Comparison of ENCODE assay signal across 8 cellular contexts in the genomic region with DNA sequence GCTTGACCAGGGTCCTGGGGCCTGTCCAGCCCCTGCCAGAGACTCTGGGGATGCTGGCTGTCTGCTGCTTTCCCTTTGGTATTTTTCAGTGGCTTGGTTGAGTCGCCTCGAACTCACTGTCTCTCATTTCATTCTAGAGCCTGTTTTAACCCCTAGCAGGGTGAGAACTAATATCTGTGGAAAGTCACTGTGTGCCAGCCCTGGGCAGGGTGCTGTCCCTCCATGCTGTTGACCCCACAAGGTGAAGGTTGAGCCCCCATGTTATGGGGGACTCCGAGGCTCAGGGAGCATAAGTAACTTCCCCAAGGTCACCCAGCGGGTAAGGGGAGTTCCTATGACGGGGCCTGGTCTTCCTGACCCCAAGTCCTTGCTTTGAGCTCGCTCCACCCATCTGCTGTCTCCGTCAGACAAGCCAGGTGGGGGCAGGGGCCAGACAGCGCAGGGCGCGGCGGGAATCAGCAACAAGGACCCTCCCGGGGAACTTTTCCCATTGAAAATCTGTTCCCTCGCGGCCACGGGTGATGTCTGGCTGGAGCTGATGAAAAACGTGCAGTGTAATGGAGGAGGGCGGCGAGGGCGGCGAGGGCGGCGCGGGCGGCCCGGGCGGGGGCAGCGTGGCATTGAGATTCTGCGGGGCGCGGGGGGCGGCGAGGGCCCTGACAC. TPM values are rescaled to one million over a fixed set of nuclear protein-coding genes. Genes with fewer than 3 reads are reported as not detected.
A peak's percentile ranks its signal among the peaks of the same experiment; 100 is the strongest.
DNase-seq lines count a peak whose midpoint lies in the region; ATAC-seq and TF ChIP-seq lines count a peak whose summit lies in the region.

No MANE protein-coding gene starts in this region.

- H3K4me1 ChIP-seq in thoracic aorta (ENCODE audit: control insufficient read depth in 1 of 2, low read depth in 2 of 2), result peaks cover 17 to 34% of the 10 kb centered on the region in 2 donors

- no peak for DNase-seq in Calu3
- DNase-seq in immature natural killer cell, result peak in 2 of 3 donors; percentile 5 to 6
- DNase-seq in thoracic aorta (ENCODE audit: low spot score), result no peak
- no peak for DNase-seq in kidney glomerular epithelial cell (lab: John Stamatoyannopoulos, UW)

- H3K4me3 ChIP-seq in thoracic aorta, result peak overlapping the region; percentile 76

- H3K36me3 ChIP-seq in thoracic aorta, result no peaks in the 10 kb centered on the region

- H3K27me3 ChIP-seq in thoracic aorta (replicated peaks; ENCODE audit: insufficient read depth), result no peaks in the 10 kb centered on the region

- TF ChIP-seq CTCF in Calu3 (IDR thresholded peaks at IDR 0.05; ENCODE audit: unreplicated experiment), result no peak
- no peak for TF ChIP-seq CTCF in thoracic aorta (IDR thresholded peaks at IDR 0.05)

- H3K27ac Mint-ChIP-seq in Calu3 (ENCODE audit: unreplicated experiment) (peak overlapping the region; percentile 53), IgD-negative memory B cell (peak overlapping the region in 1 of 3 donors; percentile 60), immature natural killer cell (peak overlapping the region in 2 of 6 donors; percentile 57 to 84)
- peak overlapping the region; percentile 38 for H3K27ac Mint-ChIP-seq in activated naive CD8-positive, alpha-beta T cell

- no TSS peak for BruUV-seq in Calu3 (replicated peaks; lab: Mats Ljungman, UMichigan)

- CTCF ChIA-PET in Calu3 (lab: Charles Lee), result interaction anchor here (0.6 to 5.0 kb wide), 8 partner anchors 18 to 279 kb away, joined by 3 to 78 read pairs (median 4); no protein-coding TSS in a partner anchor

- H3K4me3 Mint-ChIP-seq in Calu3 (ENCODE audit: low read depth, unreplicated experiment) (peak overlapping the region; percentile 77), IgD-negative memory B cell (peak overlapping the region; percentile 65 to 92 (median 76)), immature natural killer cell (peak overlapping the region; percentile 82 to 91 (median 88))
- H3K4me3 Mint-ChIP-seq in activated naive CD8-positive, alpha-beta T cell, result peak overlapping the region; percentile 90

- H3K9me3 Mint-ChIP-seq in Calu3 (ENCODE audit: low read depth, unreplicated experiment), result no peaks in the 10 kb centered on the region
- no peaks in the 10 kb centered on the region for H3K9me3 Mint-ChIP-seq in IgD-negative memory B cell
- H3K9me3 Mint-ChIP-seq in activated naive CD8-positive, alpha-beta T cell (ENCODE audit: low read depth), result no peaks in the 10 kb centered on the region
- no peaks in the 10 kb centered on the region for H3K9me3 Mint-ChIP-seq in immature natural killer cell

- intact Hi-C loops in Calu3 (cut with micrococcal nuclease; ENCODE audit: unreplicated experiment), result no loop called here

- no peaks in the 10 kb centered on the region for H3K9me3 ChIP-seq in thoracic aorta

- peaks cover 28% of the 10 kb centered on the region for H3K36me3 Mint-ChIP-seq in Calu3 (ENCODE audit: insufficient read depth, unreplicated experiment)
- peaks cover 3% of the 10 kb centered on the region for H3K36me3 Mint-ChIP-seq in IgD-negative memory B cell
- no peaks in the 10 kb centered on the region for H3K36me3 Mint-ChIP-seq in activated naive CD8-positive, alpha-beta T cell
- no peaks in the 10 kb centered on the region for H3K36me3 Mint-ChIP-seq in immature natural killer cell

- peaks cover 27% of the 10 kb centered on the region for H3K4me1 Mint-ChIP-seq in Calu3 (ENCODE audit: low read depth, unreplicated experiment)
- peaks cover 8 to 18% (median 10%) of the 10 kb centered on the region in 3 donors for H3K4me1 Mint-ChIP-seq in IgD-negative memory B cell
- peaks cover 14% of the 10 kb centered on the region for H3K4me1 Mint-ChIP-seq in activated naive CD8-positive, alpha-beta T cell (ENCODE audit: low read depth)
- peaks cover 22 to 24% of the 10 kb centered on the region in 2 donors for H3K4me1 Mint-ChIP-seq in immature natural killer cell

- peak overlapping the region in 1 of 2 donors; percentile 20 for H3K27ac ChIP-seq in thoracic aorta

- ATAC-seq in thoracic aorta (ENCODE audit: insufficient number of reproducible peaks, low FRiP score, low read depth) (no peak), HG03457 (IDR thresholded peaks at IDR 0.05; ENCODE audit: unreplicated experiment) (no peak), HG02642 (IDR thresholded peaks at IDR 0.05; ENCODE audit: poor library complexity, unreplicated experiment) (no peak)

- H3K27me3 Mint-ChIP-seq in Calu3 (ENCODE audit: unreplicated experiment) (peaks cover 41% of the 10 kb centered on the region), IgD-negative memory B cell (peaks cover 39% of the 10 kb centered on the region), immature natural killer cell (ENCODE audit: low read depth in 3 of 3) (peaks cover 11 to 20% (median 16%) of the 10 kb centered on the region in 3 donors)
- peaks cover 29% of the 10 kb centered on the region for H3K27me3 Mint-ChIP-seq in activated naive CD8-positive, alpha-beta T cell

RNA-seq across cellular contexts. Expression of a gene that starts 32.8 kb away (rescaled TPM):
- total RNA-seq in Calu3 (2022) (20.5 and 21.7 TPM in 2 replicates), thoracic aorta (10 to 100 TPM; 34.6 to 56.5 TPM)
- polyA plus RNA-seq in IgD-negative memory B cell (13.8 TPM), immature natural killer cell (10 to 100 TPM in 1 of 3 donors, 1 to 10 TPM in 2; 8.3 to 22.9 (median 9.3) TPM)

RNA-seq across cellular contexts. Expression of a gene that starts 42.5 kb away (rescaled TPM):
- 185 and 216 TPM in 2 replicates for total RNA-seq in Calu3 (2022)
- 84.4 TPM for polyA plus RNA-seq in IgD-negative memory B cell
- polyA plus RNA-seq in immature natural killer cell, result 10 to 100 TPM; 53.8 to 74.1 (median 69.9) TPM
- total RNA-seq in thoracic aorta, result 10 to 100 TPM; 53.1 to 64.8 TPM

RNA-seq across cellular contexts. Expression of a gene that starts 50.5 kb away (rescaled TPM):
- total RNA-seq in Calu3 (2022) (1.3 and 1.5 TPM in 2 replicates), thoracic aorta (under 1 TPM in 1 of 2 donors, not detected in 1; 0.68 TPM)
- polyA plus RNA-seq in IgD-negative memory B cell (not detected), immature natural killer cell (under 1 TPM in 1 of 3 donors, not detected in 2; 0.20 TPM)

Comparison
In these comparisons a context has a peak if more than half of its experiments do, and no peak if none do; other contexts are left out.
1. DNase-seq: peak in immature natural killer cell (2 of 3); none in Calu3 (single experiment), thoracic aorta (single experiment) and kidney glomerular epithelial cell (single experiment).
2. Peak in every context shown above with its lines, with median percentiles within 50 percentile points of each other: H3K4me3 Mint-ChIP-seq.